In the genomic region with DNA sequence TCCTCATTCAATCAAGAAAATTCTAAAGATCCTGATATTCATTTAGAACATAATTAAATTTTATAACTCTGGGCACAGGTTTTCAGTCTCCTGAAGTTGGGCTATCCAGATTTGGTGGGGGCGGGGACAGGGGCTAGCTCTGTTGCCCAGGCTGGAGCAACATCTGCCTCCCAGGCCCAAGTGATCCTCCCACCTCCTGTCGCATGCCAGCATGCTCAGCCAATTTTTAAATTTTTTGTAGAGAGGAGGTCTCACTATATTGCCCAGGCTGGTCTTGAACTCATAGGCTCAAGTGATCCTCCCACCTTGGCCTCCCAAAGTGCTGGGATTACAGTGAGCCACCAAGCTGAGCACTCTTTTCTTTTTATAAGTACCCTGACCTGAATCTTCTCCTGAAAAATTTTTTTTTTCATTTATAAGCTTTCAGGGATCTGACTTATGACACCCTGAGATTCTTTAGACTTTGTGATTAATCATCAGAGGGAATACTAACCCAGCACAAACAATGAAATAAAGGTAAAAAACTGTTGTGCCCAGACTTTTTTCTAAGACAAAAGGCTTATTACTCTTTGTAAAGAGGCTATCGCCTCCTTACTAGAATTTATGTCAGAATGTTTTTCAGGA, we compare ENCODE assay signal across 8 cellular contexts.
DNase-seq lines count a peak whose midpoint lies in the region; ATAC-seq, FAIRE-seq and TF ChIP-seq lines count a peak whose summit lies in the region.

No MANE protein-coding gene starts in this region.

- H3K27me3 ChIP-seq in DOHH2 (ENCODE audit: control insufficient read depth, low read length) (no peaks in the 10 kb centered on the region), trophoblast cell (ENCODE audit: insufficient read depth, low read length) (no peaks in the 10 kb centered on the region)

- no peak for TF ChIP-seq CTCF in DOHH2 (IDR thresholded peaks at IDR 0.05; ENCODE audit: low read depth, low read length, poor library complexity, severe bottlenecking)

- H4K12ac ChIP-seq in trophoblast cell (ENCODE audit: low read depth, low read length), result no peak overlapping the region

- peak overlapping the region; percentile 96 for H2BK12ac ChIP-seq in trophoblast cell (ENCODE audit: low read length)

- H2AK5ac ChIP-seq in trophoblast cell (ENCODE audit: low read length), result no peak overlapping the region

- H3K79me2 ChIP-seq in DOHH2 (ENCODE audit: control insufficient read depth, low read length), result peaks cover 15% of the 10 kb centered on the region
- no peaks in the 10 kb centered on the region for H3K79me2 ChIP-seq in trophoblast cell (ENCODE audit: control insufficient read depth, insufficient read depth, low read length, poor library complexity)

- H3K27ac ChIP-seq in DOHH2 (ENCODE audit: low read depth, low read length), result peak overlapping the region; percentile 78
- H3K27ac ChIP-seq in trophoblast cell (ENCODE audit: low read depth, low read length), result no peak overlapping the region

- H4K91ac ChIP-seq in trophoblast cell (ENCODE audit: low read depth, low read length), result peak overlapping the region; percentile 73

- H3K4ac ChIP-seq in trophoblast cell (ENCODE audit: low read depth, low read length), result peak overlapping the region; percentile 69

- FAIRE-seq in RCC 7860 (lab: Jason Lieb, UNC), result no peak

- peak overlapping the region; percentile 63 for H2BK5ac ChIP-seq in trophoblast cell (ENCODE audit: low read depth, low read length, poor library complexity)

- H3K36me3 ChIP-seq in DOHH2 (ENCODE audit: control insufficient read depth, low read length) (no peaks in the 10 kb centered on the region), trophoblast cell (ENCODE audit: control insufficient read depth in 1 of 2, insufficient read depth in 2 of 2, low read length in 2 of 2) (peaks cover 0 to 8% of the 10 kb centered on the region in 2 experiments)

- ATAC-seq in GM21367 (IDR thresholded peaks at IDR 0.05; ENCODE audit: unreplicated experiment) (no peak), GM21723 (IDR thresholded peaks at IDR 0.05; ENCODE audit: unreplicated experiment) (no peak), HG03457 (IDR thresholded peaks at IDR 0.05; ENCODE audit: unreplicated experiment) (no peak)

- peaks cover 26% of the 10 kb centered on the region for H3F3A ChIP-seq in DOHH2 (ENCODE audit: control insufficient read depth, insufficient read depth)

- H3K4me3 ChIP-seq in DOHH2 (ENCODE audit: low read length) (peak overlapping the region; percentile 68), trophoblast cell (ENCODE audit: low read depth, low read length) (no peak overlapping the region)

- DNase-seq in RCC 7860 (ENCODE audit: low spot score) (peak; percentile 67), dermis blood vessel endothelial cell (peak; percentile 37), trophoblast cell (no peak), NCI-H2196 (lab: John Stamatoyannopoulos, UW; ENCODE audit: unreplicated experiment) (no peak)

- no peak overlapping the region for H3K9ac ChIP-seq in trophoblast cell (ENCODE audit: low read length)

- no peak overlapping the region for H4K8ac ChIP-seq in trophoblast cell (ENCODE audit: low read depth, low read length)

- H3K9me3 ChIP-seq in DOHH2 (ENCODE audit: control insufficient read depth, insufficient read depth, low read length) (no peaks in the 10 kb centered on the region), trophoblast cell (ENCODE audit: insufficient read depth, low read depth, low read length) (no peaks in the 10 kb centered on the region)

- no peak overlapping the region for H3K23ac ChIP-seq in trophoblast cell (ENCODE audit: low read length)

- H3K4me2 ChIP-seq in DOHH2 (ENCODE audit: low read length) (peak overlapping the region; percentile 83), trophoblast cell (ENCODE audit: low read length) (no peak overlapping the region)

- H4K20me1 ChIP-seq in DOHH2 (ENCODE audit: control insufficient read depth, insufficient read depth, low read depth, low read length), result no peaks in the 10 kb centered on the region

- no peaks in the 10 kb centered on the region for H3K9me2 ChIP-seq in DOHH2 (replicated peaks; ENCODE audit: control insufficient read depth, low read length)

- H3K14ac ChIP-seq in trophoblast cell (ENCODE audit: low read length), result peak overlapping the region; percentile 79

- peaks cover 87% of the 10 kb centered on the region for H3K4me1 ChIP-seq in DOHH2 (ENCODE audit: control insufficient read depth, low read length)
- peaks cover 3 to 8% of the 10 kb centered on the region in 2 experiments for H3K4me1 ChIP-seq in trophoblast cell (ENCODE audit: control insufficient read depth in 1 of 2, insufficient read depth in 2 of 2, low read length in 2 of 2)

- H3K18ac ChIP-seq in trophoblast cell (ENCODE audit: low read length), result peak overlapping the region; percentile 46

- H2BK120ac ChIP-seq in trophoblast cell (ENCODE audit: insufficient read depth, low read length, poor library complexity), result peak overlapping the region; percentile 80

- no CpG with 5 or more reads among the region's 3 CpGs for WGBS in trophoblast cell (ENCODE audit: extremely low coverage, insufficient coverage, insufficient read length)

- peaks cover 14% of the 10 kb centered on the region for H3K79me1 ChIP-seq in trophoblast cell (ENCODE audit: low read length)

- no peak overlapping the region for H2AFZ ChIP-seq in trophoblast cell (ENCODE audit: insufficient read depth, low read length, poor library complexity)

Comparison
In these comparisons a context has a peak if more than half of its experiments do, and no peak if none do; other contexts are left out.
1. DNase-seq: peak in RCC 7860 (single experiment) and dermis blood vessel endothelial cell (single experiment); none in trophoblast cell (0 of 2) and NCI-H2196 (single experiment).